ENCODE assay signal across 1 cellular context in the genomic region with DNA sequence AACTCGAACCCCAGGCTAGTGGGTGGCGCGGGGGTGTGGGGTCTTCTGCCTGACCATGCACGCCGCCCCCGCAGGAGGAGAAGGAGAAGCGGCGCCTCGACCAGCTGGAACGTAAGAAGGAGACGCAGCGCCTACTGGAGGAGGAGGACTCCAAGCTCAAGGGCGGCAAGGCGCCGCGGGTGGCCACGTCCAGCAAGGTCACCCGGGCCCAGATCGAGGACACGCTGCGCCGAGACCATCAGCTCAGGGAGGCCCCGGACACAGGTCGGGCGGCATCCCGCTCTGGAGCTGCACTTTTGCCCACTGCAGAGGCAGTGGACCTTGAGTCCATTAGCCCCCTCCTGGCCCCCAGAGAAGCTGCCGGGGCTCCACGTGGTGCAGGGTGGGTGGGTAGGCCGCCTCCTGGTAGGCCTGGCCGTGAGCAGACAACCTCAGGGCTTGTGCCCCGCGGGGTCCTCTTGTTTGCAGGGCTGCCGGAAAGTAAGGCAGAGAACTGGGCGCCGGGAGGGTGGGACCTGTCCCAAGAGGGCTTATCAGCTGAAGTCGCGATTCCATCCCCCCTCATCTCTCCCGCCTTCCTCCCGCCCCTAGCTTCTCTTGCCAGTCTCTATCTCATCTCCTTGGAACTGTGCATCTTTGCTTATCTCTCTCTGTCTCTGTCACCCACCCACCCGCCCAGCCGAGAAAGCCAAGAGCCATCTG.
TF ChIP-seq lines count a peak whose summit lies in the region.

No MANE protein-coding gene starts in this region.

TF ChIP-seq in K562, 482 proteins besides CTCF, POLR2A, EP300 and RAD21 (continued from another document and continues in another):
- TF ChIP-seq, protein P1, sequence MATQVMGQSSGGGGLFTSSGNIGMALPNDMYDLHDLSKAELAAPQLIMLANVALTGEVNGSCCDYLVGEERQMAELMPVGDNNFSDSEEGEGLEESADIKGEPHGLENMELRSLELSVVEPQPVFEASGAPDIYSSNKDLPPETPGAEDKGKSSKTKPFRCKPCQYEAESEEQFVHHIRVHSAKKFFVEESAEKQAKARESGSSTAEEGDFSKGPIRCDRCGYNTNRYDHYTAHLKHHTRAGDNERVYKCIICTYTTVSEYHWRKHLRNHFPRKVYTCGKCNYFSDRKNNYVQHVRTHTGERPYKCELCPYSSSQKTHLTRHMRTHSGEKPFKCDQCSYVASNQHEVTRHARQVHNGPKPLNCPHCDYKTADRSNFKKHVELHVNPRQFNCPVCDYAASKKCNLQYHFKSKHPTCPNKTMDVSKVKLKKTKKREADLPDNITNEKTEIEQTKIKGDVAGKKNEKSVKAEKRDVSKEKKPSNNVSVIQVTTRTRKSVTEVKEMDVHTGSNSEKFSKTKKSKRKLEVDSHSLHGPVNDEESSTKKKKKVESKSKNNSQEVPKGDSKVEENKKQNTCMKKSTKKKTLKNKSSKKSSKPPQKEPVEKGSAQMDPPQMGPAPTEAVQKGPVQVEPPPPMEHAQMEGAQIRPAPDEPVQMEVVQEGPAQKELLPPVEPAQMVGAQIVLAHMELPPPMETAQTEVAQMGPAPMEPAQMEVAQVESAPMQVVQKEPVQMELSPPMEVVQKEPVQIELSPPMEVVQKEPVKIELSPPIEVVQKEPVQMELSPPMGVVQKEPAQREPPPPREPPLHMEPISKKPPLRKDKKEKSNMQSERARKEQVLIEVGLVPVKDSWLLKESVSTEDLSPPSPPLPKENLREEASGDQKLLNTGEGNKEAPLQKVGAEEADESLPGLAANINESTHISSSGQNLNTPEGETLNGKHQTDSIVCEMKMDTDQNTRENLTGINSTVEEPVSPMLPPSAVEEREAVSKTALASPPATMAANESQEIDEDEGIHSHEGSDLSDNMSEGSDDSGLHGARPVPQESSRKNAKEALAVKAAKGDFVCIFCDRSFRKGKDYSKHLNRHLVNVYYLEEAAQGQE (CRISPR knock-in tag; IDR thresholded peaks at IDR 0.05; ENCODE audit: low read depth) = 0 out of 2 replicates have a peak, but pooled peaks have one; percentile 34
- TF ChIP-seq EGR1 (conservative IDR thresholded peaks at IDR 0.05) = peak; percentile 97
- peak; percentile 38; the same call in 1 of the 2 replicates for TF ChIP-seq ZNF263 (CRISPR knock-in tag; IDR thresholded peaks at IDR 0.05; ENCODE audit: borderline replicate concordance)
- TF ChIP-seq, protein P2, sequence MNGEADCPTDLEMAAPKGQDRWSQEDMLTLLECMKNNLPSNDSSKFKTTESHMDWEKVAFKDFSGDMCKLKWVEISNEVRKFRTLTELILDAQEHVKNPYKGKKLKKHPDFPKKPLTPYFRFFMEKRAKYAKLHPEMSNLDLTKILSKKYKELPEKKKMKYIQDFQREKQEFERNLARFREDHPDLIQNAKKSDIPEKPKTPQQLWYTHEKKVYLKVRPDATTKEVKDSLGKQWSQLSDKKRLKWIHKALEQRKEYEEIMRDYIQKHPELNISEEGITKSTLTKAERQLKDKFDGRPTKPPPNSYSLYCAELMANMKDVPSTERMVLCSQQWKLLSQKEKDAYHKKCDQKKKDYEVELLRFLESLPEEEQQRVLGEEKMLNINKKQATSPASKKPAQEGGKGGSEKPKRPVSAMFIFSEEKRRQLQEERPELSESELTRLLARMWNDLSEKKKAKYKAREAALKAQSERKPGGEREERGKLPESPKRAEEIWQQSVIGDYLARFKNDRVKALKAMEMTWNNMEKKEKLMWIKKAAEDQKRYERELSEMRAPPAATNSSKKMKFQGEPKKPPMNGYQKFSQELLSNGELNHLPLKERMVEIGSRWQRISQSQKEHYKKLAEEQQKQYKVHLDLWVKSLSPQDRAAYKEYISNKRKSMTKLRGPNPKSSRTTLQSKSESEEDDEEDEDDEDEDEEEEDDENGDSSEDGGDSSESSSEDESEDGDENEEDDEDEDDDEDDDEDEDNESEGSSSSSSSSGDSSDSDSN (IDR thresholded peaks at IDR 0.05; ENCODE audit: borderline replicate concordance in 1 of 2, low read depth in 2 of 2, low read length in 2 of 2) = peak; percentile 43 to 72; a peak in 1 of 4 replicates
- TF ChIP-seq, protein P3, sequence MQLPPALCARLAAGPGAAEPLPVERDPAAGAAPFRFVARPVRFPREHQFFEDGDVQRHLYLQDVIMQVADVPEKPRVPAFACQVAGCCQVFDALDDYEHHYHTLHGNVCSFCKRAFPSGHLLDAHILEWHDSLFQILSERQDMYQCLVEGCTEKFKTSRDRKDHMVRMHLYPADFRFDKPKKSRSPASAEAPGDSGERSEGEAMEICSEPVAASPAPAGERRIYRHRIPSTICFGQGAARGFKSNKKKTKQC (CRISPR knock-in tag; IDR thresholded peaks at IDR 0.05) = peak; percentile 72; the same call in 1 of the 2 replicates
- TF ChIP-seq, protein P4, sequence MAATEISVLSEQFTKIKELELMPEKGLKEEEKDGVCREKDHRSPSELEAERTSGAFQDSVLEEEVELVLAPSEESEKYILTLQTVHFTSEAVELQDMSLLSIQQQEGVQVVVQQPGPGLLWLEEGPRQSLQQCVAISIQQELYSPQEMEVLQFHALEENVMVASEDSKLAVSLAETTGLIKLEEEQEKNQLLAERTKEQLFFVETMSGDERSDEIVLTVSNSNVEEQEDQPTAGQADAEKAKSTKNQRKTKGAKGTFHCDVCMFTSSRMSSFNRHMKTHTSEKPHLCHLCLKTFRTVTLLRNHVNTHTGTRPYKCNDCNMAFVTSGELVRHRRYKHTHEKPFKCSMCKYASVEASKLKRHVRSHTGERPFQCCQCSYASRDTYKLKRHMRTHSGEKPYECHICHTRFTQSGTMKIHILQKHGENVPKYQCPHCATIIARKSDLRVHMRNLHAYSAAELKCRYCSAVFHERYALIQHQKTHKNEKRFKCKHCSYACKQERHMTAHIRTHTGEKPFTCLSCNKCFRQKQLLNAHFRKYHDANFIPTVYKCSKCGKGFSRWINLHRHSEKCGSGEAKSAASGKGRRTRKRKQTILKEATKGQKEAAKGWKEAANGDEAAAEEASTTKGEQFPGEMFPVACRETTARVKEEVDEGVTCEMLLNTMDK (IDR thresholded peaks at IDR 0.05; ENCODE audit: borderline replicate concordance, insufficient read depth, low read depth, low read length, poor library complexity, severe bottlenecking) = peak; percentile 32
- TF ChIP-seq, protein P5, sequence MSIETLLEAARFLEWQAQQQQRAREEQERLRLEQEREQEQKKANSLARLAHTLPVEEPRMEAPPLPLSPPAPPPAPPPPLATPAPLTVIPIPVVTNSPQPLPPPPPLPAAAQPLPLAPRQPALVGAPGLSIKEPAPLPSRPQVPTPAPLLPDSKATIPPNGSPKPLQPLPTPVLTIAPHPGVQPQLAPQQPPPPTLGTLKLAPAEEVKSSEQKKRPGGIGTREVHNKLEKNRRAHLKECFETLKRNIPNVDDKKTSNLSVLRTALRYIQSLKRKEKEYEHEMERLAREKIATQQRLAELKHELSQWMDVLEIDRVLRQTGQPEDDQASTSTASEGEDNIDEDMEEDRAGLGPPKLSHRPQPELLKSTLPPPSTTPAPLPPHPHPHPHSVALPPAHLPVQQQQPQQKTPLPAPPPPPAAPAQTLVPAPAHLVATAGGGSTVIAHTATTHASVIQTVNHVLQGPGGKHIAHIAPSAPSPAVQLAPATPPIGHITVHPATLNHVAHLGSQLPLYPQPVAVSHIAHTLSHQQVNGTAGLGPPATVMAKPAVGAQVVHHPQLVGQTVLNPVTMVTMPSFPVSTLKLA (conservative IDR thresholded peaks at IDR 0.05) = peak; percentile 88 to 92
- TF ChIP-seq ELF2 (CRISPR knock-in tag; IDR thresholded peaks at IDR 0.05) = no peak
- TF ChIP-seq, protein P6, sequence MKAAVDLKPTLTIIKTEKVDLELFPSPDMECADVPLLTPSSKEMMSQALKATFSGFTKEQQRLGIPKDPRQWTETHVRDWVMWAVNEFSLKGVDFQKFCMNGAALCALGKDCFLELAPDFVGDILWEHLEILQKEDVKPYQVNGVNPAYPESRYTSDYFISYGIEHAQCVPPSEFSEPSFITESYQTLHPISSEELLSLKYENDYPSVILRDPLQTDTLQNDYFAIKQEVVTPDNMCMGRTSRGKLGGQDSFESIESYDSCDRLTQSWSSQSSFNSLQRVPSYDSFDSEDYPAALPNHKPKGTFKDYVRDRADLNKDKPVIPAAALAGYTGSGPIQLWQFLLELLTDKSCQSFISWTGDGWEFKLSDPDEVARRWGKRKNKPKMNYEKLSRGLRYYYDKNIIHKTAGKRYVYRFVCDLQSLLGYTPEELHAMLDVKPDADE (conservative IDR thresholded peaks at IDR 0.05; ENCODE audit: control insufficient read depth, low read depth, low read length) = no peak
- TF ChIP-seq SMAD4 (CRISPR knock-in tag; conservative IDR thresholded peaks at IDR 0.05) = peak; percentile 62
- no peak for TF ChIP-seq LEF1 (IDR thresholded peaks at IDR 0.05)
- peak; percentile 51 for TF ChIP-seq PCBP1 (IDR thresholded peaks at IDR 0.05; ENCODE audit: low read depth, low read length, poor library complexity, severe bottlenecking)
- peak; percentile 53; the same call in 1 of the 2 replicates for TF ChIP-seq SP1 (CRISPR knock-in tag; IDR thresholded peaks at IDR 0.05)
- TF ChIP-seq NEUROD1 (IDR thresholded peaks at IDR 0.05; ENCODE audit: borderline replicate concordance, low read depth, low read length, partially characterized antibody) = peak; percentile 17
- TF ChIP-seq ZNF76 (CRISPR knock-in tag; IDR thresholded peaks at IDR 0.05; ENCODE audit: borderline replicate concordance) = peak; percentile 34; the same call in 1 of the 2 replicates
- TF ChIP-seq PYGO2 (tag; IDR thresholded peaks at IDR 0.05) = no peak
- TF ChIP-seq, protein P7, sequence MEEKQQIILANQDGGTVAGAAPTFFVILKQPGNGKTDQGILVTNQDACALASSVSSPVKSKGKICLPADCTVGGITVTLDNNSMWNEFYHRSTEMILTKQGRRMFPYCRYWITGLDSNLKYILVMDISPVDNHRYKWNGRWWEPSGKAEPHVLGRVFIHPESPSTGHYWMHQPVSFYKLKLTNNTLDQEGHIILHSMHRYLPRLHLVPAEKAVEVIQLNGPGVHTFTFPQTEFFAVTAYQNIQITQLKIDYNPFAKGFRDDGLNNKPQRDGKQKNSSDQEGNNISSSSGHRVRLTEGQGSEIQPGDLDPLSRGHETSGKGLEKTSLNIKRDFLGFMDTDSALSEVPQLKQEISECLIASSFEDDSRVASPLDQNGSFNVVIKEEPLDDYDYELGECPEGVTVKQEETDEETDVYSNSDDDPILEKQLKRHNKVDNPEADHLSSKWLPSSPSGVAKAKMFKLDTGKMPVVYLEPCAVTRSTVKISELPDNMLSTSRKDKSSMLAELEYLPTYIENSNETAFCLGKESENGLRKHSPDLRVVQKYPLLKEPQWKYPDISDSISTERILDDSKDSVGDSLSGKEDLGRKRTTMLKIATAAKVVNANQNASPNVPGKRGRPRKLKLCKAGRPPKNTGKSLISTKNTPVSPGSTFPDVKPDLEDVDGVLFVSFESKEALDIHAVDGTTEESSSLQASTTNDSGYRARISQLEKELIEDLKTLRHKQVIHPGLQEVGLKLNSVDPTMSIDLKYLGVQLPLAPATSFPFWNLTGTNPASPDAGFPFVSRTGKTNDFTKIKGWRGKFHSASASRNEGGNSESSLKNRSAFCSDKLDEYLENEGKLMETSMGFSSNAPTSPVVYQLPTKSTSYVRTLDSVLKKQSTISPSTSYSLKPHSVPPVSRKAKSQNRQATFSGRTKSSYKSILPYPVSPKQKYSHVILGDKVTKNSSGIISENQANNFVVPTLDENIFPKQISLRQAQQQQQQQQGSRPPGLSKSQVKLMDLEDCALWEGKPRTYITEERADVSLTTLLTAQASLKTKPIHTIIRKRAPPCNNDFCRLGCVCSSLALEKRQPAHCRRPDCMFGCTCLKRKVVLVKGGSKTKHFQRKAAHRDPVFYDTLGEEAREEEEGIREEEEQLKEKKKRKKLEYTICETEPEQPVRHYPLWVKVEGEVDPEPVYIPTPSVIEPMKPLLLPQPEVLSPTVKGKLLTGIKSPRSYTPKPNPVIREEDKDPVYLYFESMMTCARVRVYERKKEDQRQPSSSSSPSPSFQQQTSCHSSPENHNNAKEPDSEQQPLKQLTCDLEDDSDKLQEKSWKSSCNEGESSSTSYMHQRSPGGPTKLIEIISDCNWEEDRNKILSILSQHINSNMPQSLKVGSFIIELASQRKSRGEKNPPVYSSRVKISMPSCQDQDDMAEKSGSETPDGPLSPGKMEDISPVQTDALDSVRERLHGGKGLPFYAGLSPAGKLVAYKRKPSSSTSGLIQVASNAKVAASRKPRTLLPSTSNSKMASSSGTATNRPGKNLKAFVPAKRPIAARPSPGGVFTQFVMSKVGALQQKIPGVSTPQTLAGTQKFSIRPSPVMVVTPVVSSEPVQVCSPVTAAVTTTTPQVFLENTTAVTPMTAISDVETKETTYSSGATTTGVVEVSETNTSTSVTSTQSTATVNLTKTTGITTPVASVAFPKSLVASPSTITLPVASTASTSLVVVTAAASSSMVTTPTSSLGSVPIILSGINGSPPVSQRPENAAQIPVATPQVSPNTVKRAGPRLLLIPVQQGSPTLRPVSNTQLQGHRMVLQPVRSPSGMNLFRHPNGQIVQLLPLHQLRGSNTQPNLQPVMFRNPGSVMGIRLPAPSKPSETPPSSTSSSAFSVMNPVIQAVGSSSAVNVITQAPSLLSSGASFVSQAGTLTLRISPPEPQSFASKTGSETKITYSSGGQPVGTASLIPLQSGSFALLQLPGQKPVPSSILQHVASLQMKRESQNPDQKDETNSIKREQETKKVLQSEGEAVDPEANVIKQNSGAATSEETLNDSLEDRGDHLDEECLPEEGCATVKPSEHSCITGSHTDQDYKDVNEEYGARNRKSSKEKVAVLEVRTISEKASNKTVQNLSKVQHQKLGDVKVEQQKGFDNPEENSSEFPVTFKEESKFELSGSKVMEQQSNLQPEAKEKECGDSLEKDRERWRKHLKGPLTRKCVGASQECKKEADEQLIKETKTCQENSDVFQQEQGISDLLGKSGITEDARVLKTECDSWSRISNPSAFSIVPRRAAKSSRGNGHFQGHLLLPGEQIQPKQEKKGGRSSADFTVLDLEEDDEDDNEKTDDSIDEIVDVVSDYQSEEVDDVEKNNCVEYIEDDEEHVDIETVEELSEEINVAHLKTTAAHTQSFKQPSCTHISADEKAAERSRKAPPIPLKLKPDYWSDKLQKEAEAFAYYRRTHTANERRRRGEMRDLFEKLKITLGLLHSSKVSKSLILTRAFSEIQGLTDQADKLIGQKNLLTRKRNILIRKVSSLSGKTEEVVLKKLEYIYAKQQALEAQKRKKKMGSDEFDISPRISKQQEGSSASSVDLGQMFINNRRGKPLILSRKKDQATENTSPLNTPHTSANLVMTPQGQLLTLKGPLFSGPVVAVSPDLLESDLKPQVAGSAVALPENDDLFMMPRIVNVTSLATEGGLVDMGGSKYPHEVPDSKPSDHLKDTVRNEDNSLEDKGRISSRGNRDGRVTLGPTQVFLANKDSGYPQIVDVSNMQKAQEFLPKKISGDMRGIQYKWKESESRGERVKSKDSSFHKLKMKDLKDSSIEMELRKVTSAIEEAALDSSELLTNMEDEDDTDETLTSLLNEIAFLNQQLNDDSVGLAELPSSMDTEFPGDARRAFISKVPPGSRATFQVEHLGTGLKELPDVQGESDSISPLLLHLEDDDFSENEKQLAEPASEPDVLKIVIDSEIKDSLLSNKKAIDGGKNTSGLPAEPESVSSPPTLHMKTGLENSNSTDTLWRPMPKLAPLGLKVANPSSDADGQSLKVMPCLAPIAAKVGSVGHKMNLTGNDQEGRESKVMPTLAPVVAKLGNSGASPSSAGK (IDR thresholded peaks at IDR 0.05) = peak; percentile 93
- TF ChIP-seq, protein P8, sequence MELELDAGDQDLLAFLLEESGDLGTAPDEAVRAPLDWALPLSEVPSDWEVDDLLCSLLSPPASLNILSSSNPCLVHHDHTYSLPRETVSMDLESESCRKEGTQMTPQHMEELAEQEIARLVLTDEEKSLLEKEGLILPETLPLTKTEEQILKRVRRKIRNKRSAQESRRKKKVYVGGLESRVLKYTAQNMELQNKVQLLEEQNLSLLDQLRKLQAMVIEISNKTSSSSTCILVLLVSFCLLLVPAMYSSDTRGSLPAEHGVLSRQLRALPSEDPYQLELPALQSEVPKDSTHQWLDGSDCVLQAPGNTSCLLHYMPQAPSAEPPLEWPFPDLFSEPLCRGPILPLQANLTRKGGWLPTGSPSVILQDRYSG (tag; conservative IDR thresholded peaks at IDR 0.05; ENCODE audit: low read depth) = peak; percentile 58; the same call in 1 of the 2 replicates
